ENCODE assay signal across 9 cellular contexts in genomic region chr7:20598479-20599419, GRCh38. TPM values are rescaled to one million over a fixed set of nuclear protein-coding genes. Genes with fewer than 3 reads are reported as not detected.
A peak's percentile ranks its signal among the peaks of the same experiment; 100 is the strongest.
DNase-seq lines count a peak whose midpoint lies in the region; ATAC-seq and TF ChIP-seq lines count a peak whose summit lies in the region.
"Had no signal": no experiment of that assay in that cellular context is flagged by ENCODE, and none has a peak within 500 bp of the region (broad histone marks: within the 10 kb centered on the region; RNA-seq: fewer than 3 reads in every experiment).

No MANE protein-coding gene starts in this region.

- H3K36me3 ChIP-seq in SK-N-SH (replicated peaks in 1 of 2; ENCODE audit: control insufficient read depth in 1 of 2, insufficient read depth in 2 of 2, low read length in 1 of 2) (no peaks in the 10 kb centered on the region), neural cell (ENCODE audit: insufficient read depth, low read length) (no peaks in the 10 kb centered on the region)

- TF ChIP-seq POLR2A in NB4 (IDR thresholded peaks at IDR 0.05; ENCODE audit: extremely low read depth, insufficient read length): no peak

- H3K9me2 ChIP-seq in SK-N-SH: no peaks in the 10 kb centered on the region
- H3K9me2 ChIP-seq in neural cell (ENCODE audit: insufficient read depth, low read length): no peaks in the 10 kb centered on the region

- TF ChIP-seq EP300 in SK-N-SH (IDR thresholded peaks at IDR 0.05; ENCODE audit: borderline replicate concordance in 1 of 2, low read depth in 1 of 2, low read length in 1 of 2) (no peak; a peak in 1 of 4 replicates), neural cell (conservative IDR thresholded peaks at IDR 0.05; ENCODE audit: poor library complexity, severe bottlenecking) (no peak)

- H2AFZ ChIP-seq in SK-N-SH (ENCODE audit: low read depth): no peak overlapping the region
- no peak overlapping the region for H2AFZ ChIP-seq in neural cell (ENCODE audit: low read depth, low read length)

- H3K27ac ChIP-seq in SK-N-SH (ENCODE audit: low read depth in 2 of 2, low read length in 1 of 2): no peak overlapping the region
- no peak overlapping the region for H3K27ac ChIP-seq in neural cell (ENCODE audit: low read length)
- H3K27ac ChIP-seq: skin epidermis had no signal

- CTCF ChIA-PET in SK-N-SH (lab: Yijun Ruan, JAX): interaction anchor here (0.6 to 5.5 kb wide), 113 partner anchors 8 to 1504 kb away, joined by 3 to 153 read pairs (median 5); partner anchors contain the start of genes ABCB5, ITGB8, MACC1 and POLR1F

- POLR2A ChIA-PET in SK-N-SH (lab: Yijun Ruan, JAX): interaction anchor here (0.7 to 1.3 kb wide), 2 partner anchors 268 to 887 kb away, joined by 3 to 16 read pairs; partner anchors contain the start of gene ITGB8

- H3K79me2 ChIP-seq in SK-N-SH (ENCODE audit: insufficient read depth): no peaks in the 10 kb centered on the region
- no peaks in the 10 kb centered on the region for H3K79me2 ChIP-seq in neural cell (replicated peaks; ENCODE audit: insufficient read depth, low read length)

- ATAC-seq in HG02588 (IDR thresholded peaks at IDR 0.05; ENCODE audit: unreplicated experiment): peak; percentile 81

- H3F3A ChIP-seq in SK-N-SH (replicated peaks; ENCODE audit: insufficient read depth) (no peaks in the 10 kb centered on the region), neural cell (ENCODE audit: insufficient read depth, low read length, poor library complexity, severe bottlenecking) (no peaks in the 10 kb centered on the region)

- no peak overlapping the region for H3K9ac ChIP-seq in SK-N-SH
- H3K9ac ChIP-seq in neural cell (ENCODE audit: low read length): no peak overlapping the region

- no peak overlapping the region for H3K4me2 ChIP-seq in SK-N-SH
- no peak overlapping the region for H3K4me2 ChIP-seq in neural cell (ENCODE audit: low read length)

- H4K20me1 ChIP-seq in SK-N-SH (ENCODE audit: insufficient read depth) (no peaks in the 10 kb centered on the region; the same call in 1 of the 2 replicates), neural cell (ENCODE audit: insufficient read depth) (no peaks in the 10 kb centered on the region)

- H3K4me3 ChIP-seq in NB4 (ENCODE audit: low read depth, low read length): no peak overlapping the region
- H3K4me3 ChIP-seq in SK-N-SH (ENCODE audit: low read depth in 2 of 2, low read length in 1 of 2): no peak overlapping the region; a peak in 1 of 4 replicates
- no peak overlapping the region for H3K4me3 ChIP-seq in neural cell (ENCODE audit: low read length)
- H3K4me3 ChIP-seq: skin epidermis had no signal

- peak; percentile 52 for TF ChIP-seq CTCF in GM12874 (IDR thresholded peaks at IDR 0.05; ENCODE audit: insufficient read depth, low read depth, low read length)
- peak; percentile 82 for TF ChIP-seq CTCF in NB4 (IDR thresholded peaks at IDR 0.05; ENCODE audit: low read depth, low read length)
- TF ChIP-seq CTCF in SK-N-SH (IDR thresholded peaks at IDR 0.05): peak; percentile 97
- peak; percentile 91 for TF ChIP-seq CTCF in neural cell (IDR thresholded peaks at IDR 0.05; ENCODE audit: poor library complexity, severe bottlenecking)

- peaks cover 0 to 2% of the 10 kb centered on the region in 2 experiments; a peak in 2 of 4 replicates for H3K4me1 ChIP-seq in SK-N-SH (ENCODE audit: control insufficient read depth in 1 of 2, insufficient read depth in 2 of 2, low read depth in 1 of 2, low read length in 1 of 2)

- 40% methylated on average over 18 of the region's 18 CpGs for WGBS in SK-N-SH (ENCODE audit: low lambda C conversion rate)

- H3K9me3 ChIP-seq in SK-N-SH (no peaks in the 10 kb centered on the region), neural cell (ENCODE audit: low read length) (no peaks in the 10 kb centered on the region)

- DNase-seq in AG08396 (ENCODE audit: low spot score) (peak; percentile 30), NB4 (ENCODE audit: low read depth) (peak; percentile 77), SK-N-SH (peak; percentile 59), fibroblast of gingiva (ENCODE audit: low read depth) (peak; percentile 55)
- no peak for DNase-seq in activated CD4-positive, alpha-beta T cell treated with anti-CD3 and anti-CD28 coated beads for 48 hours

- H3K27me3 ChIP-seq in SK-N-SH (ENCODE audit: insufficient read depth): no peaks in the 10 kb centered on the region
- H3K27me3 ChIP-seq in neural cell (ENCODE audit: insufficient read depth, low read depth, low read length): no peaks in the 10 kb centered on the region

- TF ChIP-seq RAD21 in SK-N-SH (IDR thresholded peaks at IDR 0.05; ENCODE audit: low read length) (peak; percentile 100), neural cell (conservative IDR thresholded peaks at IDR 0.05) (peak; percentile 97)

TF ChIP-seq in SK-N-SH, 30 proteins besides CTCF, POLR2A, EP300 and RAD21:
- TF ChIP-seq SMC3 (IDR thresholded peaks at IDR 0.05; ENCODE audit: low read depth, low read length) (peak; percentile 98), RXRA (IDR thresholded peaks at IDR 0.05; ENCODE audit: borderline replicate concordance, low read depth) (no peak), NRF1 (IDR thresholded peaks at IDR 0.05; ENCODE audit: low read depth, low read length) (peak; percentile 6; the same call in 1 of the 2 replicates), POLR2AphosphoS5 (IDR thresholded peaks at IDR 0.05; ENCODE audit: low read depth, low read length) (no peak), FOXM1 (IDR thresholded peaks at IDR 0.05; ENCODE audit: low read depth) (no peak), GABPA (IDR thresholded peaks at IDR 0.05; ENCODE audit: low read depth) (no peak), RCOR1 (IDR thresholded peaks at IDR 0.05; ENCODE audit: low read length) (0 out of 2 replicates have a peak, but pooled peaks have one; percentile 10), MEF2A (IDR thresholded peaks at IDR 0.05; ENCODE audit: borderline replicate concordance, low read depth) (no peak), MAX (IDR thresholded peaks at IDR 0.05; ENCODE audit: low read depth) (no peak), RFX5 (IDR thresholded peaks at IDR 0.05; ENCODE audit: low read length) (no peak)

TF ChIP-seq in neural cell, 6 proteins besides CTCF, POLR2A, EP300 and RAD21:
- no peak for TF ChIP-seq REST (IDR thresholded peaks at IDR 0.05; ENCODE audit: borderline replicate concordance)
- no peak for TF ChIP-seq POLR2AphosphoS5 (IDR thresholded peaks at IDR 0.05)
- TF ChIP-seq SMC3 (conservative IDR thresholded peaks at IDR 0.05; ENCODE audit: poor library complexity): peak; percentile 96
- TF ChIP-seq MXI1 (conservative IDR thresholded peaks at IDR 0.05; ENCODE audit: poor library complexity, severe bottlenecking): no peak
- no peak for TF ChIP-seq TAF1 (IDR thresholded peaks at IDR 0.05; ENCODE audit: low read depth)

RNA-seq across cellular contexts. Expression of gene ABCB5, which starts 16.7 kb away (rescaled TPM):
- polyA plus RNA-seq in SK-N-SH (2012; rRNA removed): not detected in 2 replicates
- polyA plus RNA-seq in SK-N-SH (2012; cell fraction: cytosol; rRNA removed): not detected in 2 replicates
- not detected in 2 replicates for polyA plus RNA-seq in SK-N-SH (2012; cell fraction: nucleus; rRNA removed)
- not detected in 2 replicates for polyA plus RNA-seq in neural cell
- polyA minus RNA-seq in neural cell: not detected in 2 replicates
